Comparison of ENCODE assay signal across 8 cellular contexts in genomic region chr3:49248301-49248797, GRCh38. TPM values are rescaled to one million over a fixed set of nuclear protein-coding genes. Genes with fewer than 3 reads are reported as not detected.
DNase-seq lines count a peak whose midpoint lies in the region; ATAC-seq and TF ChIP-seq lines count a peak whose summit lies in the region.
"Not testable (repeated sequence)": the region's sequence is repeated elsewhere in the genome, so short reads cannot be mapped to it uniquely, and the experiment has no call there.

No MANE protein-coding gene starts in this region.

- H3K27ac ChIP-seq in HL-60 (replicated peaks) (peak overlapping the region; percentile 73), Peyer's patch (peak overlapping the region in 3 of 4 donors; percentile 2 to 47 (median 10)), breast epithelium (peak overlapping the region; percentile 40 to 68), smooth muscle cell (ENCODE audit: low read depth) (peak overlapping the region; percentile 38)
- not testable (repeated sequence) for H3K27ac ChIP-seq in neural progenitor cell; aorta (ENCODE audit: low read depth in 1 of 2, low read length in 2 of 2)

- not testable (repeated sequence) for H3K9ac ChIP-seq in neural progenitor cell; smooth muscle cell (ENCODE audit: low read depth)

- peak overlapping the region; percentile 92 for H3K27ac Mint-ChIP-seq in neural progenitor cell

- TF ChIP-seq POLR2A in Peyer's patch (IDR thresholded peaks at IDR 0.05); breast epithelium (IDR thresholded peaks at IDR 0.05): not testable (repeated sequence)

- intact Hi-C loops in breast epithelium (cut with DNase I; ENCODE audit: low total_unique reads); aorta (cut with DNase I): not testable (repeated sequence)

- H2AFZ ChIP-seq in neural progenitor cell (replicated peaks); smooth muscle cell (ENCODE audit: low read depth): not testable (repeated sequence)

- H3K4me3 Mint-ChIP-seq in neural progenitor cell = not testable (repeated sequence)

- not testable (repeated sequence) for H3K27me3 Mint-ChIP-seq in neural progenitor cell (ENCODE audit: insufficient read depth, low read depth)

- not testable (repeated sequence) for H3F3A ChIP-seq in neural progenitor cell (ENCODE audit: low read depth); smooth muscle cell (ENCODE audit: low read depth)

- peaks cover 0 to 12% (median 0%) of the 10 kb centered on the region in 4 donors for H3K4me1 ChIP-seq in Peyer's patch
- H3K4me1 ChIP-seq in breast epithelium; neural progenitor cell; smooth muscle cell (ENCODE audit: low read depth); aorta (ENCODE audit: control insufficient read depth in 1 of 2, insufficient read depth in 2 of 2, low read length in 2 of 2): not testable (repeated sequence)

- not testable (repeated sequence) for H3K9me3 ChIP-seq in Peyer's patch; breast epithelium; neural progenitor cell (ENCODE audit: low read depth); smooth muscle cell (replicated peaks; ENCODE audit: low read depth); aorta (ENCODE audit: control insufficient read depth, low read length)

- H3K4me3 ChIP-seq in HL-60 (replicated peaks; ENCODE audit: insufficient read depth, low read length); Peyer's patch; breast epithelium; fibroblast of mammary gland (ENCODE audit: control insufficient read depth, low read depth, low read length); neural progenitor cell; smooth muscle cell; aorta (ENCODE audit: low read length in 2 of 2): not testable (repeated sequence)

- ATAC-seq in aorta (ENCODE audit: low FRiP score) = peak; percentile 22

- not testable (repeated sequence) for H4K20me1 ChIP-seq in neural progenitor cell (ENCODE audit: low read depth); smooth muscle cell (ENCODE audit: low read depth)

- WGBS in smooth muscle cell (ENCODE audit: low lambda C conversion rate) = 63% methylated on average over 7 of the region's 7 CpGs
- 84 to 86% methylated on average over 7 of the region's 7 CpGs for WGBS in aorta, 2 donors

- DNase-seq in HL-60 (ENCODE audit: low read depth in 1 of 2, low spot score in 1 of 2) = peak; percentile 43 to 56
- peak in 1 of 3 donors; percentile 34 for DNase-seq in Peyer's patch
- not testable (repeated sequence) for DNase-seq in breast epithelium (ENCODE audit: low spot score in 2 of 2); neural progenitor cell (ENCODE audit: low spot score); smooth muscle cell (lab: John Stamatoyannopoulos, UW; ENCODE audit: unreplicated experiment); aorta
- DNase-seq in fibroblast of mammary gland (ENCODE audit: low read depth) = peak; percentile 29
- peak; percentile 44 for DNase-seq in iris pigment epithelial cell (ENCODE audit: low read depth)

- H3K79me2 ChIP-seq in neural progenitor cell (ENCODE audit: low read depth); smooth muscle cell (ENCODE audit: low read depth): not testable (repeated sequence)

- H3K4me1 Mint-ChIP-seq in neural progenitor cell = peaks cover 30% of the 10 kb centered on the region

- not testable (repeated sequence) for H3K9me3 Mint-ChIP-seq in neural progenitor cell

- H3K36me3 ChIP-seq in Peyer's patch; breast epithelium; neural progenitor cell; smooth muscle cell (ENCODE audit: low read depth); aorta (ENCODE audit: control insufficient read depth in 1 of 2, insufficient read depth in 2 of 2, low read length in 1 of 2): not testable (repeated sequence)

- not testable (repeated sequence) for H3K4me2 ChIP-seq in neural progenitor cell
- H3K4me2 ChIP-seq in smooth muscle cell = peak overlapping the region; percentile 9

- not testable (repeated sequence) for TF ChIP-seq CTCF in HL-60 (IDR thresholded peaks at IDR 0.05; ENCODE audit: insufficient read depth, low read length); Peyer's patch (IDR thresholded peaks at IDR 0.05); breast epithelium (IDR thresholded peaks at IDR 0.05); fibroblast of mammary gland (conservative IDR thresholded peaks at IDR 0.05; ENCODE audit: control insufficient read depth, insufficient read depth, low read depth, low read length); neural progenitor cell (IDR thresholded peaks at IDR 0.05); smooth muscle cell (IDR thresholded peaks at IDR 0.05; ENCODE audit: borderline replicate concordance, insufficient read depth, poor library complexity, severe bottlenecking)

- H3K27me3 ChIP-seq in HL-60 (ENCODE audit: insufficient read depth, poor library complexity, severe bottlenecking); Peyer's patch; breast epithelium; neural progenitor cell; smooth muscle cell (ENCODE audit: low read depth); aorta (ENCODE audit: control insufficient read depth in 1 of 2, insufficient read depth in 2 of 2, low read length in 1 of 2): not testable (repeated sequence)

- H3K36me3 Mint-ChIP-seq in neural progenitor cell = not testable (repeated sequence)

RNA-seq across cellular contexts. Expression of gene C3orf62, which starts 28.7 kb away (rescaled TPM):
- 10 to 100 TPM in 1 of 4 donors, 1 to 10 TPM in 3; 4.4 to 24.8 (median 5.3) TPM for total RNA-seq in Peyer's patch
- total RNA-seq in breast epithelium = 1 to 10 TPM; 4.2 to 5.1 (median 4.3) TPM
- total RNA-seq in neural progenitor cell (ENCODE audit: low replicate concordance) = 3.0 and 3.4 TPM in 2 replicates
- total RNA-seq in smooth muscle cell = 1.6 and 5.5 TPM in 2 replicates
- 1.6 and 3.4 TPM in 2 replicates for polyA plus RNA-seq in smooth muscle cell
- total RNA-seq in aorta = 1 to 10 TPM; 4.3 to 5.9 TPM
- polyA plus RNA-seq in aorta = 1 to 10 TPM; 3.8 to 8.0 TPM
